In the genomic region with DNA sequence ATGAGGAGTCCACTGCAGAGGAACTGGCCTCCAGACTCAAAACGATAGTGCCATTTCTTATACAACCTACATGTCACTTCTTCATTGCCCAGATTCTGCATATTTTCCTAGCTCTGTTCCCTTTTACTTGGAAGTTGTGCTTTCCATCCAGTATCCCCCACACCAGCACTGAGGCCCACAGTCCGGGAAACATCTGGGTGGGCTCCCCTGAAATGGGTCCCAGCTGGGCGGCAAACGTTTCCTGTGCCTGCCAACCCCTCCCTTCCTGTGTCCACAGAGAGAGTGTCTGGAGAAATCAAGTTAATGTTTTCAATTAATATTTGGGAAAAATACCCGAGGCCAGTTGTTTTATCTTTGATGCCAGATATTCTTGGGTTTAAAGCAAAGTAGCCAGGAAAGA, we compare ENCODE assay signal across 32 cellular contexts.
"Had no signal": no experiment of that assay in that cellular context is flagged by ENCODE, and none has a peak within 500 bp of the region (broad histone marks: within the 10 kb centered on the region; RNA-seq: fewer than 3 reads in every experiment).

No MANE protein-coding gene starts in this region.

- H3K9me3 Mint-ChIP-seq: activated naive CD4-positive, alpha-beta T cell treated with anti-CD3 and anti-CD28 coated beads, Interleukin-2, amount 50 U/mL, for 24 hours; T-helper 1 cell treated with Interleukin-12 subunit alpha and Interleukin-12 subunit beta and Interleukin-4 antibody, amounts not matched to agents 30 μg/mL and 1 μg/mL, for 36 hours had no signal

- H3K9me3 ChIP-seq: breast epithelium had no signal

- H3K27me3 ChIP-seq: breast epithelium, MG63, SJSA1 had no signal

- H3K36me3 ChIP-seq: breast epithelium, SJSA1 had no signal

- H3K27me3 Mint-ChIP-seq: activated naive CD4-positive, alpha-beta T cell treated with anti-CD3 and anti-CD28 coated beads, Interleukin-2, amount 50 U/mL, for 24 hours had no signal

- H3K4me1 ChIP-seq: breast epithelium, SJSA1 had no signal

- H3K4me3 ChIP-seq: breast epithelium, MG63, SJSA1 had no signal

- ATAC-seq: activated CD8-positive, alpha-beta T cell treated with anti-CD3 and anti-CD28 coated beads, Interleukin-2, amount 10 ng/mL, durations not matched to agents 7 days and 5 days; Panc1; Right ventricle myocardium inferior; SK-N-SH treated with all-trans-retinoic acid at 6 μM for 48 hours; WTC11 had no signal

- H3K27ac Mint-ChIP-seq: activated CD8-positive, alpha-beta T cell treated with anti-CD3 and anti-CD28 coated beads, Interleukin-2, amount 10 ng/mL, durations not matched to agents 7 days and 5 days; activated naive CD4-positive, alpha-beta T cell treated with anti-CD3 and anti-CD28 coated beads, Interleukin-2, amount 50 U/mL, for 24 hours; T-helper 1 cell treated with Interleukin-12 subunit alpha and Interleukin-12 subunit beta and Interleukin-4 antibody, amounts not matched to agents 30 μg/mL and 1 μg/mL, for 36 hours; WTC11 had no signal

- DNase-seq: activated CD4-positive, alpha-beta T cell treated with anti-CD3 and anti-CD28 coated beads for 48 hours; activated CD4-positive, alpha-beta T cell treated with anti-CD3 and anti-CD28 coated beads, Interleukin-2, amount 50 U/mL, for 4 hours; activated CD4-positive, CD25-positive, alpha-beta regulatory T cell treated with anti-CD3 and anti-CD28 coated beads, Interleukin-2, amount 50 U/mL, for 72 hours; activated CD8-positive, alpha-beta memory T cell treated with anti-CD3 and anti-CD28 coated beads, Interleukin-2, amount 50 U/mL, for 48 hours; activated CD8-positive, alpha-beta T cell treated with anti-CD3 and anti-CD28 coated beads, Interleukin-2, amount 10 ng/mL, durations not matched to agents 7 days and 5 days; activated effector memory CD4-positive, alpha-beta T cell treated with Interleukin-2 at 50 U/mL for 16 hours; activated naive CD4-positive, alpha-beta T cell; activated T-cell treated with anti-CD3 and anti-CD28 coated beads, Interleukin-2, amount 50 U/mL, for 1 hour; aorta; caudate nucleus; MG63; MV-4-11; NCI-H1105; NCI-H1436; NCI-H1694 treated with DMSO at 0.1 percent for 48 hours; NCI-H2029 treated with DMSO at 0.1 percent for 48 hours; NCI-H345; NCI-H510A treated with DMSO at 0.1 percent for 48 hours; NCI-H69; NK-92 treated with Interleukin-12 subunit alpha and Interleukin-12 subunit beta, amount 100 ng/mL, for 24 hours; OCI-M1; RPMI8226; SW 1271 had no signal

- H3K4me3 Mint-ChIP-seq: activated CD8-positive, alpha-beta T cell treated with anti-CD3 and anti-CD28 coated beads, Interleukin-2, amount 10 ng/mL, durations not matched to agents 7 days and 5 days; activated naive CD4-positive, alpha-beta T cell treated with anti-CD3 and anti-CD28 coated beads, Interleukin-2, amount 50 U/mL, for 24 hours; T-helper 1 cell treated with Interleukin-12 subunit alpha and Interleukin-12 subunit beta and Interleukin-4 antibody, amounts not matched to agents 30 μg/mL and 1 μg/mL, for 36 hours; WTC11 had no signal

- H3K27ac ChIP-seq: breast epithelium, KMS-11, SJSA1 had no signal

- H3K36me3 Mint-ChIP-seq: activated naive CD4-positive, alpha-beta T cell treated with anti-CD3 and anti-CD28 coated beads, Interleukin-2, amount 50 U/mL, for 24 hours; WTC11 had no signal
